In the genomic region with DNA sequence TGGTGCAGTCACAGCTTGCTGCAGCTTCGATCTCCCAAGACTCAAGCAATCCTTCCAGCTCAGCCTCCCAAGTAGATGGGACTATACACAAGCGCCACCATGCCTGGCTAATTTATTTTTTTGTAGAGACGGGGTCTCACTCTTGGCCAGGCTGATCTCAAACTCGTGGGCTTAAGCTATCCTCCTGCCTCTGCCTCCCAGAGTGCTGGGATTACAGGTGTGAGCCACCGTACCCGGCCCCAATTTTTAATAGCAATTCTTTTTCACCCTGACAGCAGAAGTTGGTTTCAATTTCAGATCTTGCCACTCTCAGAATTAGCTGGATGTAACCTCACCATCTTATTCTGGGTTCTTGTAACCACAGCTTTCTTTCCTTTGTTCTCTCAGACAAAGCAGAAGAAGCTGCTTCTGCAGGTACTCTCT, we compare ENCODE assay signal across 10 cellular contexts.
DNase-seq lines count a peak whose midpoint lies in the region; ATAC-seq and TF ChIP-seq lines count a peak whose summit lies in the region.
"Had no signal": no experiment of that assay in that cellular context is flagged by ENCODE, and none has a peak within 500 bp of the region (broad histone marks: within the 10 kb centered on the region; RNA-seq: fewer than 3 reads in every experiment).

No MANE protein-coding gene starts in this region.

- no peak for TF ChIP-seq CTCF in GM13977 (IDR thresholded peaks at IDR 0.05; ENCODE audit: extremely low read depth, insufficient read depth, missing control alignments)
- no peak for TF ChIP-seq CTCF in brain microvascular endothelial cell (IDR thresholded peaks at IDR 0.05; ENCODE audit: low read depth, low read length, missing control alignments)

- intact Hi-C loops in sciatic nerve (cut with DNase I): no loop called here

- peak overlapping the region; percentile 53 for H3K4me3 Mint-ChIP-seq in T-helper 17 cell

- peak overlapping the region; percentile 57 for H3K27ac Mint-ChIP-seq in T-helper 17 cell

- H3K27me3 Mint-ChIP-seq in T-helper 17 cell: peaks cover 9% of the 10 kb centered on the region

- peaks cover 16% of the 10 kb centered on the region for H3K4me1 Mint-ChIP-seq in T-helper 17 cell

- DNase-seq in GM13977 (ENCODE audit: low spot score) (peak; percentile 36), T-helper 17 cell (no peak), sciatic nerve (ENCODE audit: low spot score) (no peak), brain microvascular endothelial cell (no peak), germinal center (ENCODE audit: low spot score) (no peak), GF-D8 (lab: John Stamatoyannopoulos, UW) (no peak)
- DNase-seq: OCI-M1 had no signal

- in situ Hi-C loops in GM13977 (cut with MboI; ENCODE audit: low pct_unique_long_range_greater_than_20kb, low sequenced_read_pairs, unreplicated experiment) (no loop called here), brain microvascular endothelial cell (cut with HindIII; ENCODE audit: low pct_ligation_motif_present, low sequenced_read_pairs) (no loop called here)

- no peaks in the 10 kb centered on the region for H3K36me3 Mint-ChIP-seq in T-helper 17 cell (ENCODE audit: low read depth)

- H3K27me3 ChIP-seq in brain microvascular endothelial cell (replicated peaks): no peaks in the 10 kb centered on the region

- H3K27ac ChIP-seq in brain microvascular endothelial cell: no peak overlapping the region
- H3K27ac ChIP-seq: parathyroid adenoma had no signal

- H3K36me3 ChIP-seq in brain microvascular endothelial cell (replicated peaks): no peaks in the 10 kb centered on the region

- ATAC-seq in GM19351 (IDR thresholded peaks at IDR 0.05; ENCODE audit: unreplicated experiment) (peak; percentile 94), HG02938 (IDR thresholded peaks at IDR 0.05; ENCODE audit: unreplicated experiment) (peak; percentile 81), T-helper 17 cell (peak; percentile 40), sciatic nerve (no peak)

- no peak overlapping the region for H3K4me3 ChIP-seq in brain microvascular endothelial cell (ENCODE audit: low read depth, low read length)

- H3K9me3 ChIP-seq in T-helper 17 cell (ENCODE audit: control insufficient read depth, low read length, poor library complexity, severe bottlenecking): no peaks in the 10 kb centered on the region
